ENCODE assay signal across 15 cellular contexts in genomic region chr14:102157346-102157745, GRCh38.
"Had no signal": no experiment of that assay in that cellular context is flagged by ENCODE, and none has a peak within 500 bp of the region (broad histone marks: within the 10 kb centered on the region; RNA-seq: fewer than 3 reads in every experiment).

No MANE protein-coding gene starts in this region.

- H3K27ac Mint-ChIP-seq: activated CD8-positive, alpha-beta T cell treated with anti-CD3 and anti-CD28 coated beads, Interleukin-2, amount 10 ng/mL, durations not matched to agents 7 days and 5 days; activated naive CD4-positive, alpha-beta T cell treated with anti-CD3 and anti-CD28 coated beads for 36 hours; dendritic cell treated with granulocyte-macrophage colony-stimulating factor and Interleukin-4, amounts not matched to agents 40 ng/mL and 50 ng/mL, for 4 days; endodermal cell; stimulated activated naive B cell treated with anti-CD40 and anti-IgM and Interleukin-4, amounts not matched to agents 10 μg/mL and 1 μg/mL and 100 μg/mL, for 72 hours had no signal

- DNase-seq: activated CD4-positive, alpha-beta T cell treated with anti-CD3 and anti-CD28 coated beads for 1 hour; activated CD8-positive, alpha-beta memory T cell treated with anti-CD3 and anti-CD28 coated beads, Interleukin-2, amount 50 U/mL, for 48 hours; activated CD8-positive, alpha-beta T cell treated with anti-CD3 and anti-CD28 coated beads, Interleukin-2, amount 10 ng/mL, durations not matched to agents 7 days and 5 days; activated naive CD4-positive, alpha-beta T cell treated with anti-CD3 and anti-CD28 coated beads for 36 hours; amniotic stem cell; body of pancreas; glutamatergic neuron; left lung; mesendoderm; posterior cingulate gyrus; right cardiac atrium; stimulated activated naive B cell treated with anti-CD40 and anti-IgM and Interleukin-4, amounts not matched to agents 10 μg/mL and 1 μg/mL and 100 μg/mL, for 72 hours had no signal

- H3K27me3 Mint-ChIP-seq: dendritic cell treated with granulocyte-macrophage colony-stimulating factor and Interleukin-4, amounts not matched to agents 40 ng/mL and 50 ng/mL, for 4 days; stimulated activated naive B cell treated with anti-CD40 and anti-IgM and Interleukin-4, amounts not matched to agents 10 μg/mL and 1 μg/mL and 100 μg/mL, for 72 hours had no signal

- H3K9me3 Mint-ChIP-seq: dendritic cell treated with granulocyte-macrophage colony-stimulating factor and Interleukin-4, amounts not matched to agents 40 ng/mL and 50 ng/mL, for 4 days had no signal

- H3K27ac ChIP-seq: body of pancreas, left lung had no signal

- H3K4me3 Mint-ChIP-seq: activated CD8-positive, alpha-beta T cell treated with anti-CD3 and anti-CD28 coated beads, Interleukin-2, amount 10 ng/mL, durations not matched to agents 7 days and 5 days; activated naive CD4-positive, alpha-beta T cell treated with anti-CD3 and anti-CD28 coated beads for 36 hours; dendritic cell treated with granulocyte-macrophage colony-stimulating factor and Interleukin-4, amounts not matched to agents 40 ng/mL and 50 ng/mL, for 4 days; endodermal cell; stimulated activated naive B cell treated with anti-CD40 and anti-IgM and Interleukin-4, amounts not matched to agents 10 μg/mL and 1 μg/mL and 100 μg/mL, for 72 hours had no signal

- ATAC-seq: activated CD8-positive, alpha-beta T cell treated with anti-CD3 and anti-CD28 coated beads, Interleukin-2, amount 10 ng/mL, durations not matched to agents 7 days and 5 days; body of pancreas; esophagus mucosa; left lung; stimulated activated naive B cell treated with anti-CD40 and anti-IgM and Interleukin-4, amounts not matched to agents 10 μg/mL and 1 μg/mL and 100 μg/mL, for 72 hours had no signal

- H3K27me3 ChIP-seq: body of pancreas, left lung had no signal

- H3K4me3 ChIP-seq: body of pancreas, left lung had no signal
